11 cellular contexts compared by ENCODE assay signal in genomic region chr1:234958702-234959649, GRCh38.
DNase-seq lines count a peak whose midpoint lies in the region; ATAC-seq, FAIRE-seq and TF ChIP-seq lines count a peak whose summit lies in the region.
"Had no signal": no experiment of that assay in that cellular context is flagged by ENCODE, and none has a peak within 500 bp of the region (broad histone marks: within the 10 kb centered on the region; RNA-seq: fewer than 3 reads in every experiment).

No MANE protein-coding gene starts in this region.

- no peak for TF ChIP-seq RAD21 in A549 (conservative IDR thresholded peaks at IDR 0.05 in 1 of 2, IDR thresholded peaks at IDR 0.05 in 1 of 2)
- TF ChIP-seq RAD21 in IMR-90 (IDR thresholded peaks at IDR 0.05; ENCODE audit: low read length), result no peak

- no peak overlapping the region for H4K5ac ChIP-seq in IMR-90 (ENCODE audit: low read depth, low read length)

- in situ Hi-C loops in IMR-90 (cut with MboI; ENCODE audit: low sequenced_read_pairs), result no loop called here

- dilution Hi-C loops in IMR-90 (cut with HindIII; ENCODE audit: low sequenced_read_pairs, unreplicated experiment), result no loop called here

- H4K8ac ChIP-seq in IMR-90 (ENCODE audit: low read depth in 2 of 2, low read length in 2 of 2), result no peak overlapping the region

- peaks cover 94% of the 10 kb centered on the region for H3K4me1 ChIP-seq in A549
- peaks cover 34% of the 10 kb centered on the region for H3K4me1 ChIP-seq in IMR-90 (ENCODE audit: control insufficient read depth, insufficient read depth, low read length)

- no peak for FAIRE-seq in A549 (lab: Jason Lieb, UNC)
- no peak for FAIRE-seq in H54 (lab: Jason Lieb, UNC)
- FAIRE-seq: colon had no signal

- peak overlapping the region; percentile 93 for H3K4ac ChIP-seq in IMR-90 (ENCODE audit: low read depth, low read length)

- TF ChIP-seq EP300 in A549 (IDR thresholded peaks at IDR 0.05), result no peak

- H3K27ac Mint-ChIP-seq in brain (peak overlapping the region in 4 of 5 experiments; percentile 24 to 96 (median 85)), nephron progenitor cell (peak overlapping the region; percentile 95)

- TF ChIP-seq POLR2A in A549 (IDR thresholded peaks at IDR 0.05; ENCODE audit: low read length) (no peak), IMR-90 (IDR thresholded peaks at IDR 0.05; ENCODE audit: low read depth, low read length) (no peak), H54 (IDR thresholded peaks at IDR 0.05; ENCODE audit: low read depth, low read length) (no peak)

- peak overlapping the region; percentile 75 for H2BK120ac ChIP-seq in IMR-90 (ENCODE audit: low read depth, low read length)

- peaks cover 94% of the 10 kb centered on the region for H3K4me1 Mint-ChIP-seq in brain
- peaks cover 100% of the 10 kb centered on the region for H3K4me1 Mint-ChIP-seq in nephron progenitor cell

- POLR2A ChIA-PET in A549 (lab: Yijun Ruan, JAX) (interaction anchor here (0.6 to 4.4 kb wide), 3 partner anchors 187 to 347 kb away, joined by 3 to 56 read pairs (median 20); partner anchors contain the start of gene IRF2BP2), IMR-90 (lab: Charles Lee; ENCODE audit: unreplicated experiment) (no interaction called here)

- H3K36me3 ChIP-seq in IMR-90 (ENCODE audit: control insufficient read depth, insufficient read depth, low read length), result no peaks in the 10 kb centered on the region

- CTCF ChIA-PET in A549 (lab: Yijun Ruan, JAX), result interaction anchor here (0.7 to 5.2 kb wide), 7 partner anchors 19 to 459 kb away, joined by 3 to 28 read pairs (median 7); no protein-coding TSS in a partner anchor
- CTCF ChIA-PET in IMR-90 (lab: Yijun Ruan, JAX), result no interaction called here

- no peak overlapping the region; the same call in 1 of the 2 replicates for H3K18ac ChIP-seq in IMR-90 (ENCODE audit: low read depth, low read length)

- peaks cover 0 to 3% (median 0%) of the 10 kb centered on the region in 5 experiments for H3K9me3 Mint-ChIP-seq in brain
- no peaks in the 10 kb centered on the region for H3K9me3 Mint-ChIP-seq in nephron progenitor cell

- no peak overlapping the region for H3K14ac ChIP-seq in IMR-90 (replicated peaks; ENCODE audit: low read depth, low read length)

- H3K4me3 ChIP-seq in A549 (no peak overlapping the region), IMR-90 (ENCODE audit: insufficient read depth, low read depth, low read length) (no peak overlapping the region)

- H3K9me3 ChIP-seq in A549 (no peaks in the 10 kb centered on the region), IMR-90 (ENCODE audit: control insufficient read depth, insufficient read depth, low read length) (no peaks in the 10 kb centered on the region)

- 82% methylated on average over 20 of the region's 21 CpGs for WGBS in A549 (ENCODE audit: missing lambda C conversion rate)
- 97% methylated on average over 4 of the region's 21 CpGs; no CpG with 5 or more reads in 1 of the 2 experiments for WGBS in IMR-90 (ENCODE audit: extremely low coverage in 2 of 2, insufficient read length in 1 of 2), 2 experiments

- H3K27me3 Mint-ChIP-seq in brain (peaks cover 21% of the 10 kb centered on the region), nephron progenitor cell (ENCODE audit: low read depth, poor library complexity) (no peaks in the 10 kb centered on the region)

- H3K56ac ChIP-seq in IMR-90 (ENCODE audit: extremely low read depth, insufficient read depth, low read length), result no peak overlapping the region

- H3K27me3 ChIP-seq in IMR-90 (ENCODE audit: control insufficient read depth, insufficient read depth, low read length), result no peaks in the 10 kb centered on the region

- no peak for DNase-seq in A549 (ENCODE audit: low read depth in 1 of 2, low spot score in 1 of 2)
- no peak for DNase-seq in IMR-90
- no peak for DNase-seq in nephron progenitor cell
- DNase-seq in H54 (ENCODE audit: insufficient read length, low spot score), result no peak
- no peak for DNase-seq in hippocampal formation (lab: John Stamatoyannopoulos, UW)
- DNase-seq in foreskin melanocyte, result no peak
- DNase-seq: activated CD4-positive, alpha-beta T cell treated with anti-CD3 and anti-CD28 coated beads, Interleukin-2, amount 50 U/mL, for 4 hours; retina had no signal

- H3K4me2 ChIP-seq in A549 (peak overlapping the region; percentile 70; the same call in 1 of the 3 replicates), IMR-90 (ENCODE audit: low read depth, low read length) (no peak overlapping the region)

- peaks cover 4% of the 10 kb centered on the region; the same call in 1 of the 2 replicates for H4K20me1 ChIP-seq in IMR-90 (ENCODE audit: insufficient read depth, low read length)

- peak overlapping the region; percentile 66 for H4K91ac ChIP-seq in IMR-90 (ENCODE audit: insufficient read depth, low read depth, low read length)

- TF ChIP-seq CTCF in A549 (IDR thresholded peaks at IDR 0.05), result no peak
- no peak for TF ChIP-seq CTCF in IMR-90 (conservative IDR thresholded peaks at IDR 0.05; ENCODE audit: low read depth, low read length)
- TF ChIP-seq CTCF in brain (conservative IDR thresholded peaks at IDR 0.05), result no peak
- no peak for TF ChIP-seq CTCF in nephron progenitor cell (IDR thresholded peaks at IDR 0.05)

- no peak overlapping the region for H3K23ac ChIP-seq in IMR-90 (ENCODE audit: low read depth, low read length)

- no TSS peak for BruUV-seq in IMR-90 (replicated peaks; lab: Mats Ljungman, UMichigan)

- peak overlapping the region; percentile 76 for H2BK20ac ChIP-seq in IMR-90 (ENCODE audit: low read depth, low read length)

- H3K4me3 Mint-ChIP-seq in brain (peak overlapping the region in 1 of 5 experiments; percentile 39), nephron progenitor cell (peak overlapping the region; percentile 50)

- H3K9me1 ChIP-seq in IMR-90 (ENCODE audit: insufficient read depth, low read length), result peaks cover 24% of the 10 kb centered on the region

- H2AFZ ChIP-seq in IMR-90 (replicated peaks; ENCODE audit: low read length, poor library complexity), result no peak overlapping the region

- intact Hi-C loops in IMR-90 (cut with micrococcal nuclease), result no loop called here

- peak overlapping the region; percentile 46 for H2AK5ac ChIP-seq in IMR-90 (ENCODE audit: low read depth, low read length)

- ATAC-seq in A549, result no peak
- no peak for ATAC-seq in IMR-90 (ENCODE audit: low read depth)
- no peak for ATAC-seq in HG03342 (IDR thresholded peaks at IDR 0.05; ENCODE audit: unreplicated experiment)

- H3K9ac ChIP-seq in IMR-90 (ENCODE audit: low read depth, low read length), result no peak overlapping the region

- H3K36me3 Mint-ChIP-seq in brain (no peaks in the 10 kb centered on the region), nephron progenitor cell (ENCODE audit: low read depth) (no peaks in the 10 kb centered on the region)

- H2AK9ac ChIP-seq in IMR-90 (replicated peaks; ENCODE audit: low read depth, low read length, poor library complexity), result peak overlapping the region; percentile 42

- peak overlapping the region; percentile 93 to 96 for H3K27ac ChIP-seq in A549
- H3K27ac ChIP-seq in IMR-90 (ENCODE audit: insufficient read depth, low read length), result 0 out of 2 replicates have a peak overlapping the region, but pooled peaks have one; percentile 10

- peak overlapping the region; percentile 74; the same call in 1 of the 3 replicates for H2BK15ac ChIP-seq in IMR-90 (ENCODE audit: low read depth, low read length)

- 0 out of 4 replicates have a peak, but pooled peaks cover 0 to 6% of the 10 kb centered on the region in 2 experiments for H3K79me1 ChIP-seq in IMR-90 (ENCODE audit: low read depth in 1 of 2, low read length in 2 of 2)

- H2BK5ac ChIP-seq in IMR-90 (ENCODE audit: low read depth, low read length, poor library complexity, severe bottlenecking), result no peak overlapping the region

TF ChIP-seq in A549, 52 proteins besides CTCF, POLR2A, EP300 and RAD21:
- 0 out of 2 replicates have a peak, but pooled peaks have one; percentile 11 for TF ChIP-seq EHF (CRISPR knock-in tag; IDR thresholded peaks at IDR 0.05)
- no peak for TF ChIP-seq FOXS1 (CRISPR knock-in tag; IDR thresholded peaks at IDR 0.05)
- TF ChIP-seq KDM1A (IDR thresholded peaks at IDR 0.05; ENCODE audit: low read depth), result peak; percentile 4; the same call in 1 of the 2 replicates

TF ChIP-seq in IMR-90, 13 proteins besides CTCF, POLR2A, EP300 and RAD21:
- TF ChIP-seq BHLHE40 (IDR thresholded peaks at IDR 0.05; ENCODE audit: low read depth, low read length), result no peak
- no peak for TF ChIP-seq MAFK (IDR thresholded peaks at IDR 0.05; ENCODE audit: low read depth, low read length)
- TF ChIP-seq RCOR1 (IDR thresholded peaks at IDR 0.05; ENCODE audit: insufficient replicate concordance, low read length), result no peak
- no peak for TF ChIP-seq USF2 (IDR thresholded peaks at IDR 0.05; ENCODE audit: low read depth, low read length)
- no peak for TF ChIP-seq RFX5 (IDR thresholded peaks at IDR 0.05; ENCODE audit: low read depth, low read length)
- TF ChIP-seq, protein P1, sequence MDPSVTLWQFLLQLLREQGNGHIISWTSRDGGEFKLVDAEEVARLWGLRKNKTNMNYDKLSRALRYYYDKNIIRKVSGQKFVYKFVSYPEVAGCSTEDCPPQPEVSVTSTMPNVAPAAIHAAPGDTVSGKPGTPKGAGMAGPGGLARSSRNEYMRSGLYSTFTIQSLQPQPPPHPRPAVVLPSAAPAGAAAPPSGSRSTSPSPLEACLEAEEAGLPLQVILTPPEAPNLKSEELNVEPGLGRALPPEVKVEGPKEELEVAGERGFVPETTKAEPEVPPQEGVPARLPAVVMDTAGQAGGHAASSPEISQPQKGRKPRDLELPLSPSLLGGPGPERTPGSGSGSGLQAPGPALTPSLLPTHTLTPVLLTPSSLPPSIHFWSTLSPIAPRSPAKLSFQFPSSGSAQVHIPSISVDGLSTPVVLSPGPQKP (IDR thresholded peaks at IDR 0.05; ENCODE audit: borderline replicate concordance, low read depth, low read length), result no peak
- TF ChIP-seq CHD1 (IDR thresholded peaks at IDR 0.05; ENCODE audit: low read depth, low read length), result no peak
- TF ChIP-seq CEBPB (IDR thresholded peaks at IDR 0.05; ENCODE audit: low read depth, low read length), result no peak
- no peak for TF ChIP-seq MXI1 (IDR thresholded peaks at IDR 0.05; ENCODE audit: borderline replicate concordance, low read depth, low read length)
- no peak for TF ChIP-seq FOS (IDR thresholded peaks at IDR 0.05; ENCODE audit: low read depth, low read length)
- no peak for TF ChIP-seq SMC3 (IDR thresholded peaks at IDR 0.05; ENCODE audit: low read depth, low read length)
- no peak for TF ChIP-seq NFE2L2 (IDR thresholded peaks at IDR 0.05; ENCODE audit: low read depth, low read length)
- TF ChIP-seq MAZ (IDR thresholded peaks at IDR 0.05; ENCODE audit: borderline replicate concordance, low read depth, low read length), result no peak
